ENCODE assay signal across 1 cellular context in the genomic region with DNA sequence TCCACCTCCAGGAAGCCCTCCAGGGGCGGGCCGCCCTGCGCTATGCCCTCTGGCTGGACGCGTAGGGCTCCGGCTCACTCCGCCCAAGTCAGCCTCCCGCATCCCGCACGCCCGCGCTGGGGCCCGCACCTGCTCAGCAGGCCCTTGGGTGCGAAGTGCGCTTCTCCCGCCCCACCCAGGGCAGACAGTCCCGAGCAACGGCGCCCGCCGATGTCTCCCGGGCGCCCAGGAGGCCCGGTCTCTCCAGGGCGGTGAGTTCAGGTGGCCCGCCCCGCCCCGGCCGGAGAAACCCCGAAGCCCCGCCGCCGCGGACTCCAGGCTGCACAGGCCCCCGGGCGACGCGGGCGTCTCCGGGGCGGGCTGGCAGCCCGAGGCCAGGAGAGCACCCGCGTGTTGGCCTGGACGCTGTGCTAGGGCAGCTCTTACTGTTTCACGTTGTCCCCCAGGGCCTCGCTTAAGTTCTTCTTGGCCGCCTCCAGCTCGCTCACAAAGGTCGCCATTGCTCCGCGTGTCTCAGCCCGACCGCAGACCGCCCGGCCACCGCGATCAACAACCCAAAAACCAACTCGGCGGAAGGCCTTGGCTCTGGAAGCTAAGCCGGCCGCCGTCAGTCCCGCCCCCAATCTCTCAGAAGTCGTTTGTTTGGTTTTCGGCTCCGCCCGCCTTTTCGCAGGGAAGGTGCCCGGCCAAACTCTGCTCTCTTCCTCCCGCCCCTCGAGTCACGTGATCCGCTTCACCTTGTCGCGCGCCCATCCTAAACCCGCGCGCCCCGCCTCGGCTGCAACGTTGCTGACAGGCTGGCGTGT.
TF ChIP-seq lines count a peak whose summit lies in the region.

A gene with protein sequence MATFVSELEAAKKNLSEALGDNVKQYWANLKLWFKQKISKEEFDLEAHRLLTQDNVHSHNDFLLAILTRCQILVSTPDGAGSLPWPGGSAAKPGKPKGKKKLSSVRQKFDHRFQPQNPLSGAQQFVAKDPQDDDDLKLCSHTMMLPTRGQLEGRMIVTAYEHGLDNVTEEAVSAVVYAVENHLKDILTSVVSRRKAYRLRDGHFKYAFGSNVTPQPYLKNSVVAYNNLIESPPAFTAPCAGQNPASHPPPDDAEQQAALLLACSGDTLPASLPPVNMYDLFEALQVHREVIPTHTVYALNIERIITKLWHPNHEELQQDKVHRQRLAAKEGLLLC (minus strand): TSS at position 531 of the 806 bp plus-strand sequence. CDS start 31 bp downstream, at position 500.

TF ChIP-seq in HepG2, 621 proteins besides CTCF, POLR2A, EP300 and RAD21 (continued from another document and continues in another):
- TF ChIP-seq, protein P1, sequence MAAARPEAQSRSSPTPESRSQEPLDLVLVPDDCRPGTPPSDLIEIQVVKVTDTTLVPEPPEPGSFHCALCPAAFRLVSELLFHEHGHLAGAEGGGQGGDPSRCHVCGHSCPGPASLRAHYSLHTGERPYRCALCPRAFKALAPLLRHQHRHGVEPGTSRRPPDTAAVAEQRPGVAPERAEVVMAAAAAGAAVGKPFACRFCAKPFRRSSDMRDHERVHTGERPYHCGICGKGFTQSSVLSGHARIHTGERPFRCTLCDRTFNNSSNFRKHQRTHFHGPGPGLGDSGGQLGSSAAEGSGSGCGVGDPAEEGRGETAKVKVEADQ (CRISPR knock-in tag; IDR thresholded peaks at IDR 0.05; ENCODE audit: borderline replicate concordance) = peak; percentile 80; the same call in 1 of the 2 replicates
- TF ChIP-seq, protein P2, sequence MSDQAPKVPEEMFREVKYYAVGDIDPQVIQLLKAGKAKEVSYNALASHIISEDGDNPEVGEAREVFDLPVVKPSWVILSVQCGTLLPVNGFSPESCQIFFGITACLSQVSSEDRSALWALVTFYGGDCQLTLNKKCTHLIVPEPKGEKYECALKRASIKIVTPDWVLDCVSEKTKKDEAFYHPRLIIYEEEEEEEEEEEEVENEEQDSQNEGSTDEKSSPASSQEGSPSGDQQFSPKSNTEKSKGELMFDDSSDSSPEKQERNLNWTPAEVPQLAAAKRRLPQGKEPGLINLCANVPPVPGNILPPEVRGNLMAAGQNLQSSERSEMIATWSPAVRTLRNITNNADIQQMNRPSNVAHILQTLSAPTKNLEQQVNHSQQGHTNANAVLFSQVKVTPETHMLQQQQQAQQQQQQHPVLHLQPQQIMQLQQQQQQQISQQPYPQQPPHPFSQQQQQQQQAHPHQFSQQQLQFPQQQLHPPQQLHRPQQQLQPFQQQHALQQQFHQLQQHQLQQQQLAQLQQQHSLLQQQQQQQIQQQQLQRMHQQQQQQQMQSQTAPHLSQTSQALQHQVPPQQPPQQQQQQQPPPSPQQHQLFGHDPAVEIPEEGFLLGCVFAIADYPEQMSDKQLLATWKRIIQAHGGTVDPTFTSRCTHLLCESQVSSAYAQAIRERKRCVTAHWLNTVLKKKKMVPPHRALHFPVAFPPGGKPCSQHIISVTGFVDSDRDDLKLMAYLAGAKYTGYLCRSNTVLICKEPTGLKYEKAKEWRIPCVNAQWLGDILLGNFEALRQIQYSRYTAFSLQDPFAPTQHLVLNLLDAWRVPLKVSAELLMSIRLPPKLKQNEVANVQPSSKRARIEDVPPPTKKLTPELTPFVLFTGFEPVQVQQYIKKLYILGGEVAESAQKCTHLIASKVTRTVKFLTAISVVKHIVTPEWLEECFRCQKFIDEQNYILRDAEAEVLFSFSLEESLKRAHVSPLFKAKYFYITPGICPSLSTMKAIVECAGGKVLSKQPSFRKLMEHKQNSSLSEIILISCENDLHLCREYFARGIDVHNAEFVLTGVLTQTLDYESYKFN (CRISPR knock-in tag; conservative IDR thresholded peaks at IDR 0.05) = peak; percentile 56
- TF ChIP-seq GLI4 (CRISPR knock-in tag; IDR thresholded peaks at IDR 0.05; ENCODE audit: borderline replicate concordance) (peak; percentile 69; the same call in 1 of the 2 replicates), ATRX (CRISPR knock-in tag; IDR thresholded peaks at IDR 0.05; ENCODE audit: borderline replicate concordance) (no peak), ZNF205 (CRISPR knock-in tag; IDR thresholded peaks at IDR 0.05) (peak; percentile 33; the same call in 1 of the 2 replicates), ZNF343 (CRISPR knock-in tag; IDR thresholded peaks at IDR 0.05) (peak; percentile 22; the same call in 1 of the 2 replicates), KLF12 (CRISPR knock-in tag; IDR thresholded peaks at IDR 0.05; ENCODE audit: borderline replicate concordance) (peak; percentile 87), HDAC6 (IDR thresholded peaks at IDR 0.05; ENCODE audit: low read depth, low read length) (no peak), XBP1 (CRISPR knock-in tag; IDR thresholded peaks at IDR 0.05) (0 out of 2 replicates have a peak, but pooled peaks have one; percentile 14), KDM4B (CRISPR knock-in tag; IDR thresholded peaks at IDR 0.05) (peak; percentile 64; the same call in 1 of the 2 replicates), HDAC2 (CRISPR knock-in tag; IDR thresholded peaks at IDR 0.05) (0 out of 2 replicates have a peak, but pooled peaks have one; percentile 45), FOSL2 (CRISPR knock-in tag; IDR thresholded peaks at IDR 0.05) (peak; percentile 40; the same call in 1 of the 2 replicates), THAP11 (CRISPR knock-in tag; IDR thresholded peaks at IDR 0.05) (peak; percentile 80), PTBP1 (IDR thresholded peaks at IDR 0.05; ENCODE audit: low read depth, low read length, poor library complexity, severe bottlenecking) (no peak), MTF1 (CRISPR knock-in tag; IDR thresholded peaks at IDR 0.05) (no peak), TAF15 (IDR thresholded peaks at IDR 0.05; ENCODE audit: low read depth, low read length, poor library complexity, severe bottlenecking) (peak; percentile 62), KLF11 (CRISPR knock-in tag; IDR thresholded peaks at IDR 0.05) (peak; percentile 70; the same call in 1 of the 2 replicates), FOXK1 (CRISPR knock-in tag; IDR thresholded peaks at IDR 0.05; ENCODE audit: borderline replicate concordance, low read depth) (peak; percentile 73), TCF7 (IDR thresholded peaks at IDR 0.05; ENCODE audit: low read depth) (peak; percentile 41; the same call in 1 of the 2 replicates), CHCHD3 (CRISPR knock-in tag; IDR thresholded peaks at IDR 0.05) (no peak), ZNF367 (CRISPR knock-in tag; IDR thresholded peaks at IDR 0.05; ENCODE audit: borderline replicate concordance) (no peak), POLR2AphosphoS5 (IDR thresholded peaks at IDR 0.05; ENCODE audit: low read depth, low read length) (peak; percentile 79), U2AF2 (IDR thresholded peaks at IDR 0.05; ENCODE audit: low read depth, low read length) (0 out of 2 replicates have a peak, but pooled peaks have one; percentile 64), ZNF383 (CRISPR knock-in tag; IDR thresholded peaks at IDR 0.05; ENCODE audit: borderline replicate concordance) (no peak)
- TF ChIP-seq, protein P3, sequence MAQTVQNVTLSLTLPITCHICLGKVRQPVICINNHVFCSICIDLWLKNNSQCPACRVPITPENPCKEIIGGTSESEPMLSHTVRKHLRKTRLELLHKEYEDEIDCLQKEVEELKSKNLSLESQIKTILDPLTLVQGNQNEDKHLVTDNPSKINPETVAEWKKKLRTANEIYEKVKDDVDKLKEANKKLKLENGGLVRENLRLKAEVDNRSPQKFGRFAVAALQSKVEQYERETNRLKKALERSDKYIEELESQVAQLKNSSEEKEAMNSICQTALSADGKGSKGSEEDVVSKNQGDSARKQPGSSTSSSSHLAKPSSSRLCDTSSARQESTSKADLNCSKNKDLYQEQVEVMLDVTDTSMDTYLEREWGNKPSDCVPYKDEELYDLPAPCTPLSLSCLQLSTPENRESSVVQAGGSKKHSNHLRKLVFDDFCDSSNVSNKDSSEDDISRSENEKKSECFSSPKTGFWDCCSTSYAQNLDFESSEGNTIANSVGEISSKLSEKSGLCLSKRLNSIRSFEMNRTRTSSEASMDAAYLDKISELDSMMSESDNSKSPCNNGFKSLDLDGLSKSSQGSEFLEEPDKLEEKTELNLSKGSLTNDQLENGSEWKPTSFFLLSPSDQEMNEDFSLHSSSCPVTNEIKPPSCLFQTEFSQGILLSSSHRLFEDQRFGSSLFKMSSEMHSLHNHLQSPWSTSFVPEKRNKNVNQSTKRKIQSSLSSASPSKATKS (CRISPR knock-in tag; IDR thresholded peaks at IDR 0.05) = no peak
- TF ChIP-seq, protein P4, sequence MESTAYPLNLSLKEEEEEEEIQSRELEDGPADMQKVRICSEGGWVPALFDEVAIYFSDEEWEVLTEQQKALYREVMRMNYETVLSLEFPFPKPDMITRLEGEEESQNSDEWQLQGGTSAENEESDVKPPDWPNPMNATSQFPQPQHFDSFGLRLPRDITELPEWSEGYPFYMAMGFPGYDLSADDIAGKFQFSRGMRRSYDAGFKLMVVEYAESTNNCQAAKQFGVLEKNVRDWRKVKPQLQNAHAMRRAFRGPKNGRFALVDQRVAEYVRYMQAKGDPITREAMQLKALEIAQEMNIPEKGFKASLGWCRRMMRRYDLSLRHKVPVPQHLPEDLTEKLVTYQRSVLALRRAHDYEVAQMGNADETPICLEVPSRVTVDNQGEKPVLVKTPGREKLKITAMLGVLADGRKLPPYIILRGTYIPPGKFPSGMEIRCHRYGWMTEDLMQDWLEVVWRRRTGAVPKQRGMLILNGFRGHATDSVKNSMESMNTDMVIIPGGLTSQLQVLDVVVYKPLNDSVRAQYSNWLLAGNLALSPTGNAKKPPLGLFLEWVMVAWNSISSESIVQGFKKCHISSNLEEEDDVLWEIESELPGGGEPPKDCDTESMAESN (CRISPR knock-in tag; conservative IDR thresholded peaks at IDR 0.05) = peak; percentile 44
- TF ChIP-seq, protein P5, sequence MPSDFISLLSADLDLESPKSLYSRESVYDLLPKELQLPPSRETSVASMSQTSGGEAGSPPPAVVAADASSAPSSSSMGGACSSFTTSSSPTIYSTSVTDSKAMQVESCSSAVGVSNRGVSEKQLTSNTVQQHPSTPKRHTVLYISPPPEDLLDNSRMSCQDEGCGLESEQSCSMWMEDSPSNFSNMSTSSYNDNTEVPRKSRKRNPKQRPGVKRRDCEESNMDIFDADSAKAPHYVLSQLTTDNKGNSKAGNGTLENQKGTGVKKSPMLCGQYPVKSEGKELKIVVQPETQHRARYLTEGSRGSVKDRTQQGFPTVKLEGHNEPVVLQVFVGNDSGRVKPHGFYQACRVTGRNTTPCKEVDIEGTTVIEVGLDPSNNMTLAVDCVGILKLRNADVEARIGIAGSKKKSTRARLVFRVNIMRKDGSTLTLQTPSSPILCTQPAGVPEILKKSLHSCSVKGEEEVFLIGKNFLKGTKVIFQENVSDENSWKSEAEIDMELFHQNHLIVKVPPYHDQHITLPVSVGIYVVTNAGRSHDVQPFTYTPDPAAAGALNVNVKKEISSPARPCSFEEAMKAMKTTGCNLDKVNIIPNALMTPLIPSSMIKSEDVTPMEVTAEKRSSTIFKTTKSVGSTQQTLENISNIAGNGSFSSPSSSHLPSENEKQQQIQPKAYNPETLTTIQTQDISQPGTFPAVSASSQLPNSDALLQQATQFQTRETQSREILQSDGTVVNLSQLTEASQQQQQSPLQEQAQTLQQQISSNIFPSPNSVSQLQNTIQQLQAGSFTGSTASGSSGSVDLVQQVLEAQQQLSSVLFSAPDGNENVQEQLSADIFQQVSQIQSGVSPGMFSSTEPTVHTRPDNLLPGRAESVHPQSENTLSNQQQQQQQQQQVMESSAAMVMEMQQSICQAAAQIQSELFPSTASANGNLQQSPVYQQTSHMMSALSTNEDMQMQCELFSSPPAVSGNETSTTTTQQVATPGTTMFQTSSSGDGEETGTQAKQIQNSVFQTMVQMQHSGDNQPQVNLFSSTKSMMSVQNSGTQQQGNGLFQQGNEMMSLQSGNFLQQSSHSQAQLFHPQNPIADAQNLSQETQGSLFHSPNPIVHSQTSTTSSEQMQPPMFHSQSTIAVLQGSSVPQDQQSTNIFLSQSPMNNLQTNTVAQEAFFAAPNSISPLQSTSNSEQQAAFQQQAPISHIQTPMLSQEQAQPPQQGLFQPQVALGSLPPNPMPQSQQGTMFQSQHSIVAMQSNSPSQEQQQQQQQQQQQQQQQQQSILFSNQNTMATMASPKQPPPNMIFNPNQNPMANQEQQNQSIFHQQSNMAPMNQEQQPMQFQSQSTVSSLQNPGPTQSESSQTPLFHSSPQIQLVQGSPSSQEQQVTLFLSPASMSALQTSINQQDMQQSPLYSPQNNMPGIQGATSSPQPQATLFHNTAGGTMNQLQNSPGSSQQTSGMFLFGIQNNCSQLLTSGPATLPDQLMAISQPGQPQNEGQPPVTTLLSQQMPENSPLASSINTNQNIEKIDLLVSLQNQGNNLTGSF (CRISPR knock-in tag; IDR thresholded peaks at IDR 0.05) = peak; percentile 43; the same call in 1 of the 2 replicates
- TF ChIP-seq, protein P6, sequence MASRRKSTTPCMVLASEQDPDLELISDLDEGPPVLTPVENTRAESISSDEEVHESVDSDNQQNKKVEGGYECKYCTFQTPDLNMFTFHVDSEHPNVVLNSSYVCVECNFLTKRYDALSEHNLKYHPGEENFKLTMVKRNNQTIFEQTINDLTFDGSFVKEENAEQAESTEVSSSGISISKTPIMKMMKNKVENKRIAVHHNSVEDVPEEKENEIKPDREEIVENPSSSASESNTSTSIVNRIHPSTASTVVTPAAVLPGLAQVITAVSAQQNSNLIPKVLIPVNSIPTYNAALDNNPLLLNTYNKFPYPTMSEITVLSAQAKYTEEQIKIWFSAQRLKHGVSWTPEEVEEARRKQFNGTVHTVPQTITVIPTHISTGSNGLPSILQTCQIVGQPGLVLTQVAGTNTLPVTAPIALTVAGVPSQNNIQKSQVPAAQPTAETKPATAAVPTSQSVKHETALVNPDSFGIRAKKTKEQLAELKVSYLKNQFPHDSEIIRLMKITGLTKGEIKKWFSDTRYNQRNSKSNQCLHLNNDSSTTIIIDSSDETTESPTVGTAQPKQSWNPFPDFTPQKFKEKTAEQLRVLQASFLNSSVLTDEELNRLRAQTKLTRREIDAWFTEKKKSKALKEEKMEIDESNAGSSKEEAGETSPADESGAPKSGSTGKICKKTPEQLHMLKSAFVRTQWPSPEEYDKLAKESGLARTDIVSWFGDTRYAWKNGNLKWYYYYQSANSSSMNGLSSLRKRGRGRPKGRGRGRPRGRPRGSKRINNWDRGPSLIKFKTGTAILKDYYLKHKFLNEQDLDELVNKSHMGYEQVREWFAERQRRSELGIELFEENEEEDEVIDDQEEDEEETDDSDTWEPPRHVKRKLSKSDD (CRISPR knock-in tag; IDR thresholded peaks at IDR 0.05; ENCODE audit: low read depth) = 0 out of 2 replicates have a peak, but pooled peaks have one; percentile 34
- TF ChIP-seq, protein P7, sequence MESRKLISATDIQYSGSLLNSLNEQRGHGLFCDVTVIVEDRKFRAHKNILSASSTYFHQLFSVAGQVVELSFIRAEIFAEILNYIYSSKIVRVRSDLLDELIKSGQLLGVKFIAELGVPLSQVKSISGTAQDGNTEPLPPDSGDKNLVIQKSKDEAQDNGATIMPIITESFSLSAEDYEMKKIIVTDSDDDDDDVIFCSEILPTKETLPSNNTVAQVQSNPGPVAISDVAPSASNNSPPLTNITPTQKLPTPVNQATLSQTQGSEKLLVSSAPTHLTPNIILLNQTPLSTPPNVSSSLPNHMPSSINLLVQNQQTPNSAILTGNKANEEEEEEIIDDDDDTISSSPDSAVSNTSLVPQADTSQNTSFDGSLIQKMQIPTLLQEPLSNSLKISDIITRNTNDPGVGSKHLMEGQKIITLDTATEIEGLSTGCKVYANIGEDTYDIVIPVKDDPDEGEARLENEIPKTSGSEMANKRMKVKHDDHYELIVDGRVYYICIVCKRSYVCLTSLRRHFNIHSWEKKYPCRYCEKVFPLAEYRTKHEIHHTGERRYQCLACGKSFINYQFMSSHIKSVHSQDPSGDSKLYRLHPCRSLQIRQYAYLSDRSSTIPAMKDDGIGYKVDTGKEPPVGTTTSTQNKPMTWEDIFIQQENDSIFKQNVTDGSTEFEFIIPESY (CRISPR knock-in tag; IDR thresholded peaks at IDR 0.05) = peak; percentile 58; the same call in 1 of the 2 replicates
- TF ChIP-seq, protein P8, sequence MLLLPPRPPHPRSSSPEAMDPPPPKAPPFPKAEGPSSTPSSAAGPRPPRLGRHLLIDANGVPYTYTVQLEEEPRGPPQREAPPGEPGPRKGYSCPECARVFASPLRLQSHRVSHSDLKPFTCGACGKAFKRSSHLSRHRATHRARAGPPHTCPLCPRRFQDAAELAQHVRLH (CRISPR knock-in tag; IDR thresholded peaks at IDR 0.05; ENCODE audit: borderline replicate concordance, low read depth) = peak; percentile 71; the same call in 1 of the 2 replicates
